Comparison of ENCODE assay signal across 17 cellular contexts in genomic region chr11:12439615-12440014, GRCh38.
DNase-seq lines count a peak whose midpoint lies in the region; ATAC-seq and TF ChIP-seq lines count a peak whose summit lies in the region.
"Had no signal": no experiment of that assay in that cellular context is flagged by ENCODE, and none has a peak within 500 bp of the region (broad histone marks: within the 10 kb centered on the region; RNA-seq: fewer than 3 reads in every experiment).

No MANE protein-coding gene starts in this region.

- H2BK5ac ChIP-seq in H9 (ENCODE audit: insufficient read length, low read length): no peak overlapping the region

- H3K27ac Mint-ChIP-seq in H9: peak overlapping the region in 1 of 3 experiments; percentile 7; a peak in 1 of 7 replicates
- no peak overlapping the region for H3K27ac Mint-ChIP-seq in CD14-positive monocyte
- H3K27ac Mint-ChIP-seq in activated CD4-positive, alpha-beta memory T cell treated with anti-CD3 and anti-CD28 coated beads for 36 hours: no peak overlapping the region
- no peak overlapping the region for H3K27ac Mint-ChIP-seq in stimulated activated naive B cell treated with anti-CD40 and anti-IgM and Interleukin-4, amounts not matched to agents 10 μg/mL and 1 μg/mL and 100 μg/mL, for 72 hours
- H3K27ac Mint-ChIP-seq: activated CD4-positive, alpha-beta memory T cell treated with anti-CD3 and anti-CD28 coated beads, Interleukin-2, amount 10 ng/mL, durations not matched to agents 7 days and 5 days had no signal

- no peak overlapping the region for H3K4me2 ChIP-seq in H9 (ENCODE audit: insufficient read depth, insufficient read length, low read length)

- no peak overlapping the region for H3K56ac ChIP-seq in H9 (ENCODE audit: insufficient read length, low read depth, low read length)

- H2BK120ac ChIP-seq in H9 (ENCODE audit: low read depth, low read length, poor library complexity, severe bottlenecking): no peak overlapping the region

- H3K9me3 ChIP-seq in H9 (ENCODE audit: control insufficient read depth, low read depth, low read length) (no peaks in the 10 kb centered on the region), sigmoid colon (no peaks in the 10 kb centered on the region), upper lobe of left lung (no peaks in the 10 kb centered on the region)

- no peak overlapping the region for H2AFZ ChIP-seq in H9 (ENCODE audit: low read length)

- H2AK5ac ChIP-seq in H9 (ENCODE audit: insufficient read length, low read length): no peak overlapping the region

- ATAC-seq in upper lobe of left lung (ENCODE audit: low FRiP score in 2 of 2): no peak
- no peak for ATAC-seq in stimulated activated naive B cell treated with anti-CD40 and anti-IgM and Interleukin-4, amounts not matched to agents 10 μg/mL and 1 μg/mL and 100 μg/mL, for 72 hours (replicated peaks)
- ATAC-seq: PC-3, right cardiac atrium, SK-N-SH treated with all-trans-retinoic acid at 6 μM for 48 hours had no signal

- H3K79me2 ChIP-seq in H9 (ENCODE audit: insufficient read depth, low read length): no peaks in the 10 kb centered on the region

- H3K4me3 Mint-ChIP-seq in H9 (no peak overlapping the region), CD14-positive monocyte (no peak overlapping the region)
- no peak overlapping the region for H3K4me3 Mint-ChIP-seq in activated CD4-positive, alpha-beta memory T cell treated with anti-CD3 and anti-CD28 coated beads for 36 hours
- H3K4me3 Mint-ChIP-seq in stimulated activated naive B cell treated with anti-CD40 and anti-IgM and Interleukin-4, amounts not matched to agents 10 μg/mL and 1 μg/mL and 100 μg/mL, for 72 hours: no peak overlapping the region
- H3K4me3 Mint-ChIP-seq: activated CD4-positive, alpha-beta memory T cell treated with anti-CD3 and anti-CD28 coated beads, Interleukin-2, amount 10 ng/mL, durations not matched to agents 7 days and 5 days; central memory CD8-positive, alpha-beta T cell had no signal

- no peak overlapping the region for H4K8ac ChIP-seq in H9 (replicated peaks; ENCODE audit: insufficient read length, low read depth, low read length)

- H3K79me1 ChIP-seq in H9 (ENCODE audit: insufficient read depth, low read depth, low read length, poor library complexity, severe bottlenecking): no peaks in the 10 kb centered on the region

- H3K14ac ChIP-seq in H9 (ENCODE audit: insufficient read depth, low read length): no peak overlapping the region

- H3K9ac ChIP-seq in H9 (ENCODE audit: extremely low read depth, insufficient read length, low read length): no peak overlapping the region

- intact Hi-C loops in sigmoid colon (cut with DNase I): no loop called here
- intact Hi-C loops in CD14-positive monocyte (cut with micrococcal nuclease): no loop called here
- intact Hi-C loops in activated CD4-positive, alpha-beta memory T cell treated with anti-CD3 and anti-CD28 coated beads for 36 hours (cut with micrococcal nuclease): no loop called here

- H4K20me1 ChIP-seq in H9 (ENCODE audit: control insufficient read depth, insufficient read depth, insufficient read length): no peaks in the 10 kb centered on the region

- no peak overlapping the region for H3K4ac ChIP-seq in H9 (ENCODE audit: low read depth, low read length)

- TF ChIP-seq EP300 in sigmoid colon (IDR thresholded peaks at IDR 0.05) (no peak), upper lobe of left lung (IDR thresholded peaks at IDR 0.05) (no peak)

- no peaks in the 10 kb centered on the region for H3K27me3 Mint-ChIP-seq in H9 (ENCODE audit: low read depth)
- peaks cover 3 to 6% (median 3%) of the 10 kb centered on the region in 3 donors for H3K27me3 Mint-ChIP-seq in CD14-positive monocyte (ENCODE audit: low read depth in 3 of 3)
- no peaks in the 10 kb centered on the region for H3K27me3 Mint-ChIP-seq in activated CD4-positive, alpha-beta memory T cell treated with anti-CD3 and anti-CD28 coated beads for 36 hours
- H3K27me3 Mint-ChIP-seq in stimulated activated naive B cell treated with anti-CD40 and anti-IgM and Interleukin-4, amounts not matched to agents 10 μg/mL and 1 μg/mL and 100 μg/mL, for 72 hours: peaks cover 0 to 8% of the 10 kb centered on the region in 2 donors
- H3K27me3 Mint-ChIP-seq: activated CD4-positive, alpha-beta memory T cell treated with anti-CD3 and anti-CD28 coated beads, Interleukin-2, amount 10 ng/mL, durations not matched to agents 7 days and 5 days had no signal

- H3K36me3 Mint-ChIP-seq in H9 (ENCODE audit: insufficient read depth in 1 of 3, low read depth in 3 of 3): peaks cover 7 to 9% (median 8%) of the 10 kb centered on the region in 3 experiments; a peak in 5 of 7 replicates
- H3K36me3 Mint-ChIP-seq in CD14-positive monocyte: no peaks in the 10 kb centered on the region
- H3K36me3 Mint-ChIP-seq in activated CD4-positive, alpha-beta memory T cell treated with anti-CD3 and anti-CD28 coated beads for 36 hours: no peaks in the 10 kb centered on the region
- H3K36me3 Mint-ChIP-seq in stimulated activated naive B cell treated with anti-CD40 and anti-IgM and Interleukin-4, amounts not matched to agents 10 μg/mL and 1 μg/mL and 100 μg/mL, for 72 hours: no peaks in the 10 kb centered on the region

- POLR2A ChIA-PET in activated CD4-positive, alpha-beta memory T cell treated with anti-CD3 and anti-CD28 coated beads for 36 hours (lab: Charles Lee): no interaction called here

- no peak overlapping the region for H4K91ac ChIP-seq in H9 (ENCODE audit: insufficient read length, low read depth, low read length)

- H3K36me3 ChIP-seq in sigmoid colon: peaks cover 0 to 13% (median 2%) of the 10 kb centered on the region in 4 donors
- peaks cover 0 to 3% (median 0%) of the 10 kb centered on the region in 4 donors for H3K36me3 ChIP-seq in upper lobe of left lung

- WGBS in H9 (ENCODE audit: extremely low coverage, insufficient read length, low lambda C conversion rate): no CpG with 5 or more reads among the region's 4 CpGs
- 17 to 63% methylated on average over 4 of the region's 4 CpGs for WGBS in sigmoid colon, 2 donors
- WGBS in upper lobe of left lung, 2 donors: 73 to 76% methylated on average over 4 of the region's 4 CpGs

- no peak overlapping the region for H3T11ph ChIP-seq in H9 (ENCODE audit: low read length)

- H3K4me1 Mint-ChIP-seq in H9 (peaks cover 7 to 14% of the 10 kb centered on the region in 2 experiments), CD14-positive monocyte (peaks cover 1% of the 10 kb centered on the region)
- H3K4me1 Mint-ChIP-seq in activated CD4-positive, alpha-beta memory T cell treated with anti-CD3 and anti-CD28 coated beads for 36 hours (ENCODE audit: low read depth): no peaks in the 10 kb centered on the region
- H3K4me1 Mint-ChIP-seq in stimulated activated naive B cell treated with anti-CD40 and anti-IgM and Interleukin-4, amounts not matched to agents 10 μg/mL and 1 μg/mL and 100 μg/mL, for 72 hours: peaks cover 0 to 3% of the 10 kb centered on the region in 2 donors
- H3K4me1 Mint-ChIP-seq: activated CD4-positive, alpha-beta memory T cell treated with anti-CD3 and anti-CD28 coated beads, Interleukin-2, amount 10 ng/mL, durations not matched to agents 7 days and 5 days; central memory CD8-positive, alpha-beta T cell had no signal

- H3K4me1 ChIP-seq in H9 (ENCODE audit: insufficient read depth, low read length): peaks cover 7% of the 10 kb centered on the region; the same call in 1 of the 2 replicates
- peaks cover 0 to 69% (median 53%) of the 10 kb centered on the region in 4 donors for H3K4me1 ChIP-seq in sigmoid colon
- peaks cover 0 to 6% (median 0%) of the 10 kb centered on the region in 4 donors for H3K4me1 ChIP-seq in upper lobe of left lung

- no peak overlapping the region for H3K18ac ChIP-seq in H9 (ENCODE audit: insufficient read length, low read depth, low read length)

- TF ChIP-seq POLR2A in sigmoid colon (IDR thresholded peaks at IDR 0.05) (no peak), upper lobe of left lung (IDR thresholded peaks at IDR 0.05) (no peak)

- H3K23ac ChIP-seq in H9 (ENCODE audit: insufficient read length, low read depth, low read length): no peak overlapping the region

- H2BK15ac ChIP-seq in H9 (ENCODE audit: low read depth, low read length): no peak overlapping the region

- CTCF ChIA-PET in activated CD4-positive, alpha-beta memory T cell treated with anti-CD3 and anti-CD28 coated beads for 36 hours (lab: Charles Lee): no interaction called here

- TF ChIP-seq CTCF in H9 (conservative IDR thresholded peaks at IDR 0.05) (no peak), sigmoid colon (IDR thresholded peaks at IDR 0.05) (no peak), CD14-positive monocyte (IDR thresholded peaks at IDR 0.05) (no peak), upper lobe of left lung (IDR thresholded peaks at IDR 0.05) (no peak)

- no peak overlapping the region for H4K5ac ChIP-seq in H9 (ENCODE audit: insufficient read length, low read depth, low read length)

- H2BK12ac ChIP-seq in H9 (ENCODE audit: insufficient read length, low read depth, low read length): no peak overlapping the region

- H2BK20ac ChIP-seq in H9 (ENCODE audit: low read depth, low read length, poor library complexity, severe bottlenecking): no peak overlapping the region

- DNase-seq in H9 (peak; percentile 70), NCI-H69 (lab: John Stamatoyannopoulos, UW) (peak; percentile 67), iPS DF 4.7 (ENCODE audit: extremely low read depth, low spot score) (peak; percentile 44), sigmoid colon (no peak), CD14-positive monocyte (ENCODE audit: low spot score) (no peak), upper lobe of left lung (no peak)
- no peak for DNase-seq in activated CD4-positive, alpha-beta memory T cell treated with anti-CD3 and anti-CD28 coated beads for 36 hours
- no peak for DNase-seq in stimulated activated naive B cell treated with anti-CD40 and anti-IgM and Interleukin-4, amounts not matched to agents 10 μg/mL and 1 μg/mL and 100 μg/mL, for 72 hours
- DNase-seq: activated CD4-positive, alpha-beta memory T cell treated with anti-CD3 and anti-CD28 coated beads, Interleukin-2, amount 10 ng/mL, durations not matched to agents 7 days and 5 days; mammary epithelial cell; NCI-H1105; NCI-H2227 treated with DMSO at 0.1 percent for 48 hours; PC-3; right cardiac atrium; stimulated activated CD4-positive, alpha-beta T cell treated with anti-CD3 and anti-CD28 coated beads, Interleukin-1b, Interleukin-23, amount 100 ng/mL, for 48 hours had no signal

- peaks cover 8 to 9% of the 10 kb centered on the region in 2 experiments; a peak in 4 of 5 replicates for H3K9me3 Mint-ChIP-seq in H9
- H3K9me3 Mint-ChIP-seq in CD14-positive monocyte: peaks cover 0 to 23% (median 4%) of the 10 kb centered on the region in 7 donors
- H3K9me3 Mint-ChIP-seq in activated CD4-positive, alpha-beta memory T cell treated with anti-CD3 and anti-CD28 coated beads for 36 hours: no peaks in the 10 kb centered on the region
- H3K9me3 Mint-ChIP-seq in stimulated activated naive B cell treated with anti-CD40 and anti-IgM and Interleukin-4, amounts not matched to agents 10 μg/mL and 1 μg/mL and 100 μg/mL, for 72 hours: peaks cover 0 to 4% of the 10 kb centered on the region in 2 donors
- H3K9me3 Mint-ChIP-seq: activated CD4-positive, alpha-beta memory T cell treated with anti-CD3 and anti-CD28 coated beads, Interleukin-2, amount 10 ng/mL, durations not matched to agents 7 days and 5 days; central memory CD8-positive, alpha-beta T cell had no signal

- H3K4me3 ChIP-seq in sigmoid colon (no peak overlapping the region), upper lobe of left lung (no peak overlapping the region)

- H3K27ac ChIP-seq in H9 (ENCODE audit: insufficient read length, low read depth, low read length) (no peak overlapping the region), sigmoid colon (peak overlapping the region; percentile 11 to 99 (median 66)), upper lobe of left lung (no peak overlapping the region)

- no peaks in the 10 kb centered on the region for H3K23me2 ChIP-seq in H9 (ENCODE audit: insufficient read length, low read depth, low read length, poor library complexity, severe bottlenecking)

- no peaks in the 10 kb centered on the region for H3K27me3 ChIP-seq in H9 (ENCODE audit: insufficient read depth, low read length)
- H3K27me3 ChIP-seq in sigmoid colon: no peaks in the 10 kb centered on the region
- no peaks in the 10 kb centered on the region for H3K27me3 ChIP-seq in upper lobe of left lung

Comparison
In these comparisons a context has a peak if more than half of its experiments do, and no peak if none do; other contexts are left out.
1. DNase-seq: peak in H9 (single experiment), NCI-H69 (single experiment) and iPS DF 4.7 (single experiment); none in sigmoid colon (single experiment), CD14-positive monocyte (single experiment), upper lobe of left lung (0 of 2), activated CD4-positive, alpha-beta memory T cell treated with anti-CD3 and anti-CD28 coated beads for 36 hours (single experiment) and stimulated activated naive B cell treated with anti-CD40 and anti-IgM and Interleukin-4, amounts not matched to agents 10 μg/mL and 1 μg/mL and 100 μg/mL, for 72 hours (single experiment).
2. H3K27ac ChIP-seq: peak in sigmoid colon (4 of 4); none in H9 (single experiment) and upper lobe of left lung (0 of 4).